In the genomic region with DNA sequence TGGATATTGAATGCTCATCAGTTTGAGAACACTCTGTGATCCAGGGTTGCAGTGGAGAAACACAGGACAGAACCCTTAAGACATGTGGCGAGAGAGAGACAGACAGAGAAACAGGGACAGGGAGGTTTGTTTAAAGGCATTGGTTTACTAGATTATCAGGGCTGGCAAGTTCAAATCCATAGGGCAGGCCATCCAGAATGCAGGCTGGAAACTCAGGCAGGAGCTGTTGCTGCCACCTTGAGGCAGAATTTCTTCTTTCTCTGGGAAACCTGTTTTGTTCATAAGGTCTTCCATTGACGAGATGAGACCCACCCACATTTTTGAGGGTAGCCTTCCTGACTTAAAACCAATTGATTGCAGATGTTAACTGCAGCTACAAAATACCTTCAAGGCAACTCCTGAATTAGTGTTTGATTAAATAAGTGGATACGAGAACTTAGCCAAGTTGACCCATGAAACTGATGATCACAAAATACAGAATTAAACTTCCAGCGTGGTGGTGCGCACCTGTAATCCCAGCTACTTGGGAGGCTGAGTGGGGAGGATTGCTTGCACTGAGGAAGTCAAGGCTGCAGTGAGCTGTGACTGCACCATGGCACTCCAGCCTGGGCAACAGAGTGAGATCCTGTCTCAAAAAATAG, we compare ENCODE assay signal across 9 cellular contexts. TPM values are rescaled to one million over a fixed set of nuclear protein-coding genes. Genes with fewer than 3 reads are reported as not detected.
A peak's percentile ranks its signal among the peaks of the same experiment; 100 is the strongest.
DNase-seq lines count a peak whose midpoint lies in the region; ATAC-seq and TF ChIP-seq lines count a peak whose summit lies in the region.
"Had no signal": no experiment of that assay in that cellular context is flagged by ENCODE, and none has a peak within 500 bp of the region (broad histone marks: within the 10 kb centered on the region; RNA-seq: fewer than 3 reads in every experiment).

No MANE protein-coding gene starts in this region.

- intact Hi-C loops in activated T-helper 2 cell treated with anti-CD3 and anti-CD28 coated beads, Interferon-gamma antibody, Interleukin-2, Interleukin-4, amounts not matched to agents 10 μg/mL and 5 μg/mL and 100 μg/mL, durations not matched to agents 14 hours and 24 hours and 36 hours (cut with micrococcal nuclease) = loop anchor here (5.0 to 10.0 kb wide), 2 partner anchors 282 to 1085 kb away; no protein-coding TSS in a partner anchor

- no peak for ATAC-seq in HG02623 (IDR thresholded peaks at IDR 0.05; ENCODE audit: unreplicated experiment)
- ATAC-seq: CD8-positive, alpha-beta T cell had no signal

- no peak overlapping the region for H3K4me3 Mint-ChIP-seq in progenitor cell of endocrine pancreas (ENCODE audit: low read depth)
- H3K4me3 Mint-ChIP-seq in activated T-helper 2 cell treated with anti-CD3 and anti-CD28 coated beads, Interferon-gamma antibody, Interleukin-2, Interleukin-4, amounts not matched to agents 10 μg/mL and 5 μg/mL and 100 μg/mL, durations not matched to agents 14 hours and 24 hours and 36 hours (ENCODE audit: low read depth) = no peak overlapping the region
- H3K4me3 Mint-ChIP-seq: CD8-positive, alpha-beta T cell had no signal

- no peaks in the 10 kb centered on the region for H3K4me1 Mint-ChIP-seq in progenitor cell of endocrine pancreas (ENCODE audit: low read depth)
- H3K4me1 Mint-ChIP-seq in activated T-helper 2 cell treated with anti-CD3 and anti-CD28 coated beads, Interferon-gamma antibody, Interleukin-2, Interleukin-4, amounts not matched to agents 10 μg/mL and 5 μg/mL and 100 μg/mL, durations not matched to agents 14 hours and 24 hours and 36 hours (ENCODE audit: low read depth) = no peaks in the 10 kb centered on the region

- H3K4me3 ChIP-seq in SJCRH30 (no peak overlapping the region), fibroblast of the aortic adventitia (ENCODE audit: low read depth, low read length) (no peak overlapping the region)

- DNase-seq in NCI-H446 (lab: John Stamatoyannopoulos, UW) (peak; percentile 63 to 78), NCI-H446 treated with DMSO at 0.1 percent for 48 hours (lab: John Stamatoyannopoulos, UW) (no peak), M059J (ENCODE audit: low read depth) (peak; percentile 54), SJCRH30 (peak; percentile 9 to 43), fibroblast of the aortic adventitia (ENCODE audit: low read depth) (peak; percentile 77), progenitor cell of endocrine pancreas (ENCODE audit: low spot score, unreplicated experiment) (no peak)
- DNase-seq in activated T-helper 2 cell treated with anti-CD3 and anti-CD28 coated beads, Interferon-gamma antibody, Interleukin-2, Interleukin-4, amounts not matched to agents 10 μg/mL and 5 μg/mL and 100 μg/mL, durations not matched to agents 14 hours and 24 hours and 36 hours (ENCODE audit: low spot score) = no peak

- no peaks in the 10 kb centered on the region for H3K9me3 ChIP-seq in SJCRH30 (replicated peaks)

- H3K27me3 ChIP-seq in SJCRH30 = no peaks in the 10 kb centered on the region

- H3K27ac Mint-ChIP-seq in progenitor cell of endocrine pancreas = no peak overlapping the region
- no peak overlapping the region for H3K27ac Mint-ChIP-seq in activated T-helper 2 cell treated with anti-CD3 and anti-CD28 coated beads, Interferon-gamma antibody, Interleukin-2, Interleukin-4, amounts not matched to agents 10 μg/mL and 5 μg/mL and 100 μg/mL, durations not matched to agents 14 hours and 24 hours and 36 hours
- H3K27ac Mint-ChIP-seq: CD8-positive, alpha-beta T cell had no signal

- no peaks in the 10 kb centered on the region for H3K36me3 ChIP-seq in SJCRH30

- H3K27me3 Mint-ChIP-seq in progenitor cell of endocrine pancreas = peaks cover 58% of the 10 kb centered on the region
- peaks cover 25% of the 10 kb centered on the region for H3K27me3 Mint-ChIP-seq in activated T-helper 2 cell treated with anti-CD3 and anti-CD28 coated beads, Interferon-gamma antibody, Interleukin-2, Interleukin-4, amounts not matched to agents 10 μg/mL and 5 μg/mL and 100 μg/mL, durations not matched to agents 14 hours and 24 hours and 36 hours (ENCODE audit: low read depth)

- peak; percentile 73 for TF ChIP-seq CTCF in fibroblast of the aortic adventitia (IDR thresholded peaks at IDR 0.05; ENCODE audit: insufficient read depth, low read length)
- peak; percentile 68 for TF ChIP-seq CTCF in progenitor cell of endocrine pancreas (IDR thresholded peaks at IDR 0.05; ENCODE audit: unreplicated experiment)

- H3K36me3 Mint-ChIP-seq in progenitor cell of endocrine pancreas (ENCODE audit: insufficient read depth) = no peaks in the 10 kb centered on the region
- no peaks in the 10 kb centered on the region for H3K36me3 Mint-ChIP-seq in activated T-helper 2 cell treated with anti-CD3 and anti-CD28 coated beads, Interferon-gamma antibody, Interleukin-2, Interleukin-4, amounts not matched to agents 10 μg/mL and 5 μg/mL and 100 μg/mL, durations not matched to agents 14 hours and 24 hours and 36 hours (ENCODE audit: low read depth)
- H3K36me3 Mint-ChIP-seq: CD8-positive, alpha-beta T cell had no signal

- no peaks in the 10 kb centered on the region for H3K9me3 Mint-ChIP-seq in progenitor cell of endocrine pancreas (ENCODE audit: low read depth)
- no peaks in the 10 kb centered on the region for H3K9me3 Mint-ChIP-seq in activated T-helper 2 cell treated with anti-CD3 and anti-CD28 coated beads, Interferon-gamma antibody, Interleukin-2, Interleukin-4, amounts not matched to agents 10 μg/mL and 5 μg/mL and 100 μg/mL, durations not matched to agents 14 hours and 24 hours and 36 hours
- H3K9me3 Mint-ChIP-seq: CD8-positive, alpha-beta T cell had no signal

- H3K4me1 ChIP-seq in SJCRH30 = no peaks in the 10 kb centered on the region

- no peak overlapping the region for H3K27ac ChIP-seq in SJCRH30

RNA-seq across cellular contexts. Expression of a gene that starts 55.9 kb away (rescaled TPM):
- 33.5 and 54.8 TPM in 2 replicates for total RNA-seq in M059J (2014; rRNA removed; shearing (Covaris generic))
- total RNA-seq in SJCRH30 (2014; rRNA removed; shearing (Covaris generic)) = 53.0 and 54.2 TPM in 2 replicates
- total RNA-seq in fibroblast of the aortic adventitia (ENCODE audit: low replicate concordance) = 27.4 and 29.0 TPM in 2 replicates
- total RNA-seq in progenitor cell of endocrine pancreas = 61.3 and 67.5 TPM in 2 replicates
- total RNA-seq in activated T-helper 2 cell treated with anti-CD3 and anti-CD28 coated beads, Interferon-gamma antibody, Interleukin-2, Interleukin-4, amounts not matched to agents 10 μg/mL and 5 μg/mL and 100 μg/mL, durations not matched to agents 14 hours and 24 hours and 36 hours = 124 and 125 TPM in 2 replicates

RNA-seq across cellular contexts. Expression of a gene that starts 56.3 kb away (rescaled TPM):
- total RNA-seq in M059J (2014; rRNA removed; shearing (Covaris generic)) = 48.8 and 53.5 TPM in 2 replicates
- total RNA-seq in SJCRH30 (2014; rRNA removed; shearing (Covaris generic)) = 9.7 and 11.2 TPM in 2 replicates
- total RNA-seq in fibroblast of the aortic adventitia (ENCODE audit: low replicate concordance) (5.1 and 12.0 TPM in 2 replicates), progenitor cell of endocrine pancreas (22.2 and 24.8 TPM in 2 replicates)
- 15.3 and 16.0 TPM in 2 replicates for total RNA-seq in activated T-helper 2 cell treated with anti-CD3 and anti-CD28 coated beads, Interferon-gamma antibody, Interleukin-2, Interleukin-4, amounts not matched to agents 10 μg/mL and 5 μg/mL and 100 μg/mL, durations not matched to agents 14 hours and 24 hours and 36 hours

Comparison
In these comparisons a context has a peak if more than half of its experiments do, and no peak if none do; other contexts are left out.
1. DNase-seq: peak in NCI-H446 (2 of 2), M059J (single experiment), SJCRH30 (2 of 2) and fibroblast of the aortic adventitia (single experiment); none in NCI-H446 treated with DMSO at 0.1 percent for 48 hours (single experiment), progenitor cell of endocrine pancreas (single experiment) and activated T-helper 2 cell treated with anti-CD3 and anti-CD28 coated beads, Interferon-gamma antibody, Interleukin-2, Interleukin-4, amounts not matched to agents 10 μg/mL and 5 μg/mL and 100 μg/mL, durations not matched to agents 14 hours and 24 hours and 36 hours (single experiment).